In genomic region chr6:106973841-106974336, GRCh38 we compare ENCODE assay signal across 8 cellular contexts. TPM values are rescaled to one million over a fixed set of nuclear protein-coding genes. Genes with fewer than 3 reads are reported as not detected.
DNase-seq lines count a peak whose midpoint lies in the region; ATAC-seq and TF ChIP-seq lines count a peak whose summit lies in the region.

No MANE protein-coding gene starts in this region.

- CTCF ChIA-PET in activated naive CD4-positive, alpha-beta T cell treated with anti-CD3 and anti-CD28 coated beads for 36 hours (lab: Charles Lee), result no interaction called here

- peak overlapping the region; percentile 68 to 86 (median 78) for H3K4me3 ChIP-seq in Peyer's patch
- H3K4me3 ChIP-seq in esophagus muscularis mucosa, result peak overlapping the region; percentile 52 to 60 (median 56)

- WGBS in esophagus muscularis mucosa, result 0% methylated on average over 10 of the region's 31 CpGs

- ATAC-seq in GM21381 (IDR thresholded peaks at IDR 0.05; ENCODE audit: unreplicated experiment), result no peak

- H3K4me1 ChIP-seq in Peyer's patch (peaks cover 0 to 22% (median 0%) of the 10 kb centered on the region in 4 donors), esophagus muscularis mucosa (peaks cover 17 to 29% (median 27%) of the 10 kb centered on the region in 4 donors)

- H3K9me3 Mint-ChIP-seq in activated naive CD4-positive, alpha-beta T cell treated with anti-CD3 and anti-CD28 coated beads for 36 hours, result no peaks in the 10 kb centered on the region
- H3K9me3 Mint-ChIP-seq in progenitor cell of endocrine pancreas (ENCODE audit: low read depth), result peaks cover 3% of the 10 kb centered on the region

- intact Hi-C loops in activated naive CD4-positive, alpha-beta T cell treated with anti-CD3 and anti-CD28 coated beads for 36 hours (cut with micrococcal nuclease), result loop anchor here (10.0 kb wide), 1 partner anchor 609 kb away; the partner anchor contains the start of gene CRYBG1
- intact Hi-C loops in esophagus muscularis mucosa (cut with DNase I), result loop anchor here (10.0 kb wide), 1 partner anchor 529 kb away; no protein-coding TSS in a partner anchor

- no peak for DNase-seq in activated naive CD4-positive, alpha-beta T cell treated with anti-CD3 and anti-CD28 coated beads for 36 hours
- DNase-seq in activated naive CD4-positive, alpha-beta T cell treated with anti-CD3 and anti-CD28 coated beads, Interleukin-2, amount 50 U/mL, for 16 hours, result no peak
- peak; percentile 22 to 56 (median 49) for DNase-seq in Peyer's patch
- DNase-seq in esophagus muscularis mucosa (ENCODE audit: extremely low spot score), result no peak
- DNase-seq in progenitor cell of endocrine pancreas (ENCODE audit: low spot score, unreplicated experiment), result no peak
- DNase-seq in G401 (ENCODE audit: low spot score), result no peak
- DNase-seq in NCI-H446 treated with DMSO at 0.1 percent for 48 hours (lab: John Stamatoyannopoulos, UW), result no peak

- no peak overlapping the region for H3K27ac Mint-ChIP-seq in activated naive CD4-positive, alpha-beta T cell treated with anti-CD3 and anti-CD28 coated beads for 36 hours
- peak overlapping the region; percentile 99 for H3K27ac Mint-ChIP-seq in progenitor cell of endocrine pancreas

- H3K4me1 Mint-ChIP-seq in activated naive CD4-positive, alpha-beta T cell treated with anti-CD3 and anti-CD28 coated beads for 36 hours (ENCODE audit: low read depth), result peaks cover 8% of the 10 kb centered on the region
- peaks cover 24% of the 10 kb centered on the region for H3K4me1 Mint-ChIP-seq in progenitor cell of endocrine pancreas (ENCODE audit: low read depth)

- H3K36me3 ChIP-seq in Peyer's patch (no peaks in the 10 kb centered on the region), esophagus muscularis mucosa (no peaks in the 10 kb centered on the region)

- H3K27me3 ChIP-seq in Peyer's patch (peaks cover 0 to 15% of the 10 kb centered on the region in 2 donors), esophagus muscularis mucosa (peaks cover 0 to 73% (median 32%) of the 10 kb centered on the region in 4 donors)

- H3K36me3 Mint-ChIP-seq in activated naive CD4-positive, alpha-beta T cell treated with anti-CD3 and anti-CD28 coated beads for 36 hours (ENCODE audit: low read depth), result no peaks in the 10 kb centered on the region
- H3K36me3 Mint-ChIP-seq in progenitor cell of endocrine pancreas (ENCODE audit: insufficient read depth), result peaks cover 36% of the 10 kb centered on the region

- H3K4me3 Mint-ChIP-seq in activated naive CD4-positive, alpha-beta T cell treated with anti-CD3 and anti-CD28 coated beads for 36 hours, result peak overlapping the region; percentile 51
- peak overlapping the region; percentile 99 for H3K4me3 Mint-ChIP-seq in progenitor cell of endocrine pancreas (ENCODE audit: low read depth)

- TF ChIP-seq EP300 in esophagus muscularis mucosa (IDR thresholded peaks at IDR 0.05), result no peak

- peaks cover 46% of the 10 kb centered on the region for H3K27me3 Mint-ChIP-seq in activated naive CD4-positive, alpha-beta T cell treated with anti-CD3 and anti-CD28 coated beads for 36 hours (ENCODE audit: low read depth)
- no peaks in the 10 kb centered on the region for H3K27me3 Mint-ChIP-seq in progenitor cell of endocrine pancreas

- no peaks in the 10 kb centered on the region for H3K9me3 ChIP-seq in Peyer's patch
- H3K9me3 ChIP-seq in esophagus muscularis mucosa, result no peaks in the 10 kb centered on the region

- TF ChIP-seq CTCF in Peyer's patch (IDR thresholded peaks at IDR 0.05), result no peak
- no peak for TF ChIP-seq CTCF in esophagus muscularis mucosa (IDR thresholded peaks at IDR 0.05)
- TF ChIP-seq CTCF in progenitor cell of endocrine pancreas (IDR thresholded peaks at IDR 0.05; ENCODE audit: unreplicated experiment), result no peak

- in situ Hi-C loops in G401 (cut with HindIII; ENCODE audit: low sequenced_read_pairs), result no loop called here

- TF ChIP-seq POLR2A in Peyer's patch (IDR thresholded peaks at IDR 0.05) (no peak), esophagus muscularis mucosa (IDR thresholded peaks at IDR 0.05; ENCODE audit: low read depth) (no peak)

- H3K27ac ChIP-seq in Peyer's patch (peak overlapping the region; percentile 11 to 92 (median 74)), esophagus muscularis mucosa (replicated peaks in 1 of 4) (no peak overlapping the region)

RNA-seq across cellular contexts. Expression of gene CD24, which starts 0.6 kb away (rescaled TPM):
- total RNA-seq in activated naive CD4-positive, alpha-beta T cell treated with anti-CD3 and anti-CD28 coated beads for 36 hours, result under 1 TPM in 1 of 2 experiments, not detected in 1; 0.30 TPM
- total RNA-seq in Peyer's patch, result 100 to 1,000 TPM in 1 of 4 donors, 10 to 100 TPM in 3; 38.9 to 119 (median 68.9) TPM
- 10 to 100 TPM in 1 of 4 donors, 1 to 10 TPM in 3; 1.1 to 10.4 (median 2.2) TPM for total RNA-seq in esophagus muscularis mucosa
- total RNA-seq in progenitor cell of endocrine pancreas, result 1,528 and 1,533 TPM in 2 replicates
- 1.3 TPM in 1 of 2 replicates, not detected in the other for total RNA-seq in G401 (2014; rRNA removed; shearing (Covaris generic))

RNA-seq across cellular contexts. Expression of gene MTRES1, which starts 54.1 kb away (rescaled TPM):
- total RNA-seq in activated naive CD4-positive, alpha-beta T cell treated with anti-CD3 and anti-CD28 coated beads for 36 hours, result 10 to 100 TPM in 1 of 2 experiments, 1 to 10 TPM in 1; 8.3 to 12.3 TPM
- total RNA-seq in Peyer's patch (10 to 100 TPM; 22.8 to 34.7 (median 31.3) TPM), esophagus muscularis mucosa (10 to 100 TPM; 11.8 to 23.3 (median 15.7) TPM), progenitor cell of endocrine pancreas (16.8 and 18.3 TPM in 2 replicates)
- total RNA-seq in G401 (2014; rRNA removed; shearing (Covaris generic)), result 11.2 and 23.4 TPM in 2 replicates

Comparison
In these comparisons a context has a peak if more than half of its experiments do, and no peak if none do; other contexts are left out.
1. DNase-seq: peak in Peyer's patch (3 of 3); none in activated naive CD4-positive, alpha-beta T cell treated with anti-CD3 and anti-CD28 coated beads for 36 hours (single experiment), activated naive CD4-positive, alpha-beta T cell treated with anti-CD3 and anti-CD28 coated beads, Interleukin-2, amount 50 U/mL, for 16 hours (single experiment), esophagus muscularis mucosa (single experiment), progenitor cell of endocrine pancreas (single experiment), G401 (single experiment) and NCI-H446 treated with DMSO at 0.1 percent for 48 hours (single experiment).
2. H3K27ac ChIP-seq: peak in Peyer's patch (4 of 4); none in esophagus muscularis mucosa (0 of 4).
3. RNA of gene CD24, which starts 0.6 kb away (total RNA-seq): 1,528 to 1,533 TPM in progenitor cell of endocrine pancreas; 38.9 to 119 TPM in Peyer's patch, 1.1 to 10.4 TPM in esophagus muscularis mucosa, 1.3 TPM in G401 and 0.30 TPM in activated naive CD4-positive, alpha-beta T cell treated with anti-CD3 and anti-CD28 coated beads for 36 hours; every median in the first group is over 10 times any median in the second.